17 cellular contexts compared by ENCODE assay signal in the genomic region with DNA sequence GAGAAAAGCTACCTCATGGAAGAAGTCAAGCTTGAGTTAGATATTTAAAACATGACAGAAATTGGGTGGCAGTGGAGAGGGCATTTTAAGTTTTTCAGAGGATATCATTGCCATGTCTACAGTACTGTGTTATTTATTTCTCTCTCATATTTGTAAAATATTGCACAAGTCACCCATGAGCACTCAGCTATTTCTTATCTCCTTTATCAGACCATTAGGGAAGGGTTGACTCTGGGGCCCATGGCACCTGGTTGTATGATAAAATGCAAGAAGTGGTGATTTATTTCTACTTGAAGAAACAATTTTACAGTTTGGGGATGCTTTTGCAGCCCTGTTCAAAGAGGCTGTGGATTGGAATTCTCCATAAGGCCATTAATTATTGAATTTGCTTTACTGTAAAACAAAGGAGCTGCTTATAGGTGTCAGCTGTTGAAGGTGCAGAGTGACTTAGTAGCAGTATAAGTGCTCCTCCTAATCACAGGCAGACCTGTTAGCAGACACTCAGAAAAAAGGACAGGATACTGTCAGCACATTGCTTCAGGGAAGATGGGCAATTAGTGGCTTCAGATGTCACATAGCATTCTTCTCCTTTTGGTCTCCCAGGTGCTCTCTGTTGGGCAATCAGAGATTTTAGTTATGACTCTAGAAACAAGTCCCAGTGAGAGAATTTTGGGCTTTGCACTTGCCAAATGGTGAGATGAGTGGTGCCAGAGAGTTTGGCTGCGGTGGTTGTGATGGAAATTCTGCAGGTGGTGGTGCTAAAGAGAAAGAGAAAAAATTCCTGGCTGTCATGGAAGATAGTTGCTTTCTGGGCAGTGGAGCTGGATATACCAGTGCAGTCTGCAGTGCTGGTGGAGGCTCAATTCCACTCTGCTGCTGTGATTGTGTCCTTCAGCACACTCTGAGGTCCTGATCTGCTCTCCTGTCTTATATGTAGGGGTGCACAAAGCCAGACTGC.
"Had no signal": no experiment of that assay in that cellular context is flagged by ENCODE, and none has a peak within 500 bp of the region (broad histone marks: within the 10 kb centered on the region; RNA-seq: fewer than 3 reads in every experiment).

No MANE protein-coding gene starts in this region.

- ATAC-seq: activated CD8-positive, alpha-beta T cell treated with anti-CD3 and anti-CD28 coated beads, Interleukin-2, amount 10 ng/mL, durations not matched to agents 7 days and 5 days; foreskin keratinocyte; left lobe of liver had no signal

- H3K9me3 Mint-ChIP-seq: activated CD4-positive, alpha-beta T cell treated with anti-CD3 and anti-CD28 coated beads, Interleukin-2, amount 10 ng/mL, durations not matched to agents 7 days and 5 days; activated naive CD4-positive, alpha-beta T cell treated with anti-CD3 and anti-CD28 coated beads for 36 hours; activated T-cell treated with anti-CD3 and anti-CD28 coated beads, Interleukin-2, amount 50 U/mL, for 24 hours; activated T-helper 2 cell treated with anti-CD3 and anti-CD28 coated beads, Interferon-gamma antibody, Interleukin-2, Interleukin-4, amounts not matched to agents 10 μg/mL and 5 μg/mL and 100 μg/mL, durations not matched to agents 14 hours and 24 hours and 36 hours; nephron had no signal

- H3K4me3 Mint-ChIP-seq: activated CD4-positive, alpha-beta T cell treated with anti-CD3 and anti-CD28 coated beads, Interleukin-2, amount 10 ng/mL, durations not matched to agents 7 days and 5 days; activated CD8-positive, alpha-beta T cell treated with anti-CD3 and anti-CD28 coated beads, Interleukin-2, amount 10 ng/mL, durations not matched to agents 7 days and 5 days; activated naive CD4-positive, alpha-beta T cell treated with anti-CD3 and anti-CD28 coated beads for 36 hours; activated T-cell treated with anti-CD3 and anti-CD28 coated beads, Interleukin-2, amount 50 U/mL, for 24 hours; nephron had no signal

- DNase-seq: activated CD4-positive, alpha-beta T cell treated with anti-CD3 and anti-CD28 coated beads, Interleukin-2, amount 10 ng/mL, durations not matched to agents 7 days and 5 days; activated CD4-positive, CD25-positive, alpha-beta regulatory T cell; activated CD8-positive, alpha-beta T cell treated with anti-CD3 and anti-CD28 coated beads, Interleukin-2, amount 10 ng/mL, durations not matched to agents 7 days and 5 days; activated naive CD4-positive, alpha-beta T cell treated with anti-CD3 and anti-CD28 coated beads for 36 hours; activated T-cell treated with anti-CD3 and anti-CD28 coated beads, Interleukin-2, amount 50 U/mL, for 24 hours; brain microvascular endothelial cell; central memory CD4-positive, alpha-beta T cell; foreskin keratinocyte; midbrain; occipital lobe; stimulated activated CD8-positive, alpha-beta memory T cell treated with anti-CD3 and anti-CD28 coated beads, Interleukin-4, amount 100 ng/mL, for 48 hours; stimulated activated naive CD4-positive, alpha-beta T cell treated with Interleukin-2 at 50 U/mL for 16 hours; T1000; uterus had no signal

- H3K27ac Mint-ChIP-seq: activated CD4-positive, alpha-beta T cell treated with anti-CD3 and anti-CD28 coated beads, Interleukin-2, amount 10 ng/mL, durations not matched to agents 7 days and 5 days; activated CD8-positive, alpha-beta T cell treated with anti-CD3 and anti-CD28 coated beads, Interleukin-2, amount 10 ng/mL, durations not matched to agents 7 days and 5 days; activated naive CD4-positive, alpha-beta T cell treated with anti-CD3 and anti-CD28 coated beads for 36 hours; activated T-cell treated with anti-CD3 and anti-CD28 coated beads, Interleukin-2, amount 50 U/mL, for 24 hours; activated T-helper 2 cell treated with anti-CD3 and anti-CD28 coated beads, Interferon-gamma antibody, Interleukin-2, Interleukin-4, amounts not matched to agents 10 μg/mL and 5 μg/mL and 100 μg/mL, durations not matched to agents 14 hours and 24 hours and 36 hours; nephron had no signal

- H3K4me1 Mint-ChIP-seq: activated CD4-positive, alpha-beta T cell treated with anti-CD3 and anti-CD28 coated beads, Interleukin-2, amount 10 ng/mL, durations not matched to agents 7 days and 5 days had no signal
